ENCODE assay signal across 20 cellular contexts in the genomic region with DNA sequence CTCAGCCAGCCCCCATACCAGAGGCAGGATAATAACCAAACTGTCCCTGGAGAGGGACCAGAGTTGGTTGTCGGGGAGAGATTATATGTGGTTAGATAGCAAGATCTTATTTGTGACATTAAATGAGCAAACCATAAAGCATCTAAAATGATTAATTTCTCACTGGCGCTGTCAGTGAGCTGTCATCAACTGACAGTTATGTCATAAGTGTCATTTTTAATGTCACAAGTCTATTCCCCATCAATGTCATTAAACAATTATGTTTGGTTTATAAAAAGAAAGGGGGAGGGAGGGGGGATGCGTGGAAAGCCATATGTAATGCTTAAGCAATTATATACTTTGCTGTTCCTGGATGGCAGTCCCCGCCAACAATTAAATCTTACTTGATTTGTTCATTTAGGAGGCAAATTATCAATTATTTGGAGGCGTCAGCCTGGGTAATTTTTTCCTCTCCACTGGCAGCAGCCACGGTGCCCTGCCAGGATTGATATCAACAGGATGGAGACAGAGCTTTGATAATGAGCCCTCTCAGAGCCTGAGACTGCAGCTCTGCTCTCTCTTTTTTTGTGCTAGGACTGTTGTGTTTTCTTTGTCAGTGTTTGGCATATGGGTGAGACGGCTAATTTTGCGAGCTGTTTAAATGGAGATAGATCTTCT.
DNase-seq lines count a peak whose midpoint lies in the region; ATAC-seq lines count a peak whose summit lies in the region.
"Had no signal": no experiment of that assay in that cellular context is flagged by ENCODE, and none has a peak within 500 bp of the region (broad histone marks: within the 10 kb centered on the region; RNA-seq: fewer than 3 reads in every experiment).

No MANE protein-coding gene starts in this region.

- H3K18ac ChIP-seq in mesendoderm (ENCODE audit: low read length), result no peak overlapping the region

- H3K4me1 Mint-ChIP-seq in activated CD8-positive, alpha-beta memory T cell treated with anti-CD3 and anti-CD28 coated beads, Interleukin-2, amount 10 ng/mL, durations not matched to agents 7 days and 5 days, result no peaks in the 10 kb centered on the region
- H3K4me1 Mint-ChIP-seq: activated T-helper 17 cell treated with anti-CD3 and anti-CD28 coated beads, Interleukin-2, amount 50 U/mL, for 72 hours had no signal

- no peaks in the 10 kb centered on the region for H3K9me3 Mint-ChIP-seq in activated CD8-positive, alpha-beta memory T cell treated with anti-CD3 and anti-CD28 coated beads, Interleukin-2, amount 10 ng/mL, durations not matched to agents 7 days and 5 days (ENCODE audit: low read depth)
- H3K9me3 Mint-ChIP-seq: activated T-helper 17 cell treated with anti-CD3 and anti-CD28 coated beads, Interleukin-2, amount 50 U/mL, for 72 hours had no signal

- no peak overlapping the region for H2BK120ac ChIP-seq in mesendoderm (ENCODE audit: low read depth, low read length)

- H3K36me3 ChIP-seq in mesendoderm (ENCODE audit: control insufficient read depth, insufficient read depth, low read length), result no peaks in the 10 kb centered on the region
- H3K36me3 ChIP-seq: brain microvascular endothelial cell, lower lobe of right lung, thoracic aorta had no signal

- no peaks in the 10 kb centered on the region for H3K36me3 Mint-ChIP-seq in activated CD8-positive, alpha-beta memory T cell treated with anti-CD3 and anti-CD28 coated beads, Interleukin-2, amount 10 ng/mL, durations not matched to agents 7 days and 5 days

- no peaks in the 10 kb centered on the region for H3K27me3 ChIP-seq in mesendoderm (ENCODE audit: insufficient read depth, low read length, poor library complexity)
- H3K27me3 ChIP-seq: brain microvascular endothelial cell had no signal

- no peak overlapping the region for H3K9ac ChIP-seq in mesendoderm (ENCODE audit: low read length)
- H3K9ac ChIP-seq: GM23248 had no signal

- CTCF ChIA-PET in activated CD8-positive, alpha-beta memory T cell treated with anti-CD3 and anti-CD28 coated beads, Interleukin-2, amount 10 ng/mL, durations not matched to agents 7 days and 5 days (lab: Charles Lee), result interaction anchor here (0.6 to 1.9 kb wide), 5 partner anchors 14 to 598 kb away, joined by 3 to 7 read pairs (median 4); no protein-coding TSS in a partner anchor

- no peak overlapping the region for H3K4ac ChIP-seq in mesendoderm (ENCODE audit: low read depth, low read length)

- H4K8ac ChIP-seq in mesendoderm (ENCODE audit: low read depth, low read length), result no peak overlapping the region

- no peaks in the 10 kb centered on the region for H3K27me3 Mint-ChIP-seq in activated CD8-positive, alpha-beta memory T cell treated with anti-CD3 and anti-CD28 coated beads, Interleukin-2, amount 10 ng/mL, durations not matched to agents 7 days and 5 days

- H3K56ac ChIP-seq in mesendoderm (ENCODE audit: low read length), result no peak overlapping the region

- no peak overlapping the region for H3K27ac Mint-ChIP-seq in activated CD8-positive, alpha-beta memory T cell treated with anti-CD3 and anti-CD28 coated beads, Interleukin-2, amount 10 ng/mL, durations not matched to agents 7 days and 5 days
- H3K27ac Mint-ChIP-seq: activated T-helper 17 cell treated with anti-CD3 and anti-CD28 coated beads, Interleukin-2, amount 50 U/mL, for 72 hours had no signal

- no peak overlapping the region for H4K5ac ChIP-seq in mesendoderm (ENCODE audit: low read length)

- H3K27ac ChIP-seq in mesendoderm (ENCODE audit: low read depth, low read length), result peak overlapping the region; percentile 23
- H3K27ac ChIP-seq: brain microvascular endothelial cell, GM23248, lower lobe of right lung, thoracic aorta had no signal

- no peak overlapping the region for H3K4me2 ChIP-seq in mesendoderm (ENCODE audit: low read length)

- H3K79me2 ChIP-seq in mesendoderm (ENCODE audit: control insufficient read depth, insufficient read depth, low read length), result no peaks in the 10 kb centered on the region

- ATAC-seq in activated CD8-positive, alpha-beta memory T cell treated with anti-CD3 and anti-CD28 coated beads, Interleukin-2, amount 10 ng/mL, durations not matched to agents 7 days and 5 days, result no peak
- ATAC-seq: activated T-helper 17 cell treated with anti-CD3 and anti-CD28 coated beads, Interleukin-2, amount 50 U/mL, for 72 hours; lower lobe of right lung; Panc1 had no signal

- no CpG with 5 or more reads among the region's 8 CpGs for WGBS in mesendoderm (ENCODE audit: extremely low coverage, insufficient coverage, low lambda C conversion rate)

- DNase-seq in G401 (ENCODE audit: low spot score), result peak; percentile 8
- DNase-seq in NCI-H1436 (lab: John Stamatoyannopoulos, UW), result peak; percentile 57
- DNase-seq in NCI-H446 treated with DMSO at 0.1 percent for 48 hours (lab: John Stamatoyannopoulos, UW), result peak; percentile 90
- DNase-seq in mesendoderm, result no peak
- no peak for DNase-seq in mucosa of gallbladder (ENCODE audit: low spot score)
- no peak for DNase-seq in activated CD4-positive, alpha-beta T cell treated with anti-CD3 and anti-CD28 coated beads, Interleukin-2, amount 50 U/mL, for 4 hours
- DNase-seq in activated CD8-positive, alpha-beta memory T cell treated with anti-CD3 and anti-CD28 coated beads, Interleukin-2, amount 10 ng/mL, durations not matched to agents 7 days and 5 days, result no peak
- DNase-seq: brain microvascular endothelial cell; cortex of kidney; EL; GM23248; hippocampal formation; KG1; lower lobe of right lung; NCI-H526 treated with DMSO at 0.1 percent for 48 hours; stimulated activated CD4-positive, alpha-beta T cell treated with anti-CD3 and anti-CD28 coated beads, Interleukin-15, amount 100 ng/mL, for 24 hours; T-helper 9 cell had no signal

- in situ Hi-C loops in G401 (cut with HindIII; ENCODE audit: low sequenced_read_pairs), result no loop called here

- no peak overlapping the region for H2BK15ac ChIP-seq in mesendoderm (replicated peaks; ENCODE audit: low read depth)

- no peak overlapping the region for H2AK5ac ChIP-seq in mesendoderm (ENCODE audit: low read length)

- H2BK5ac ChIP-seq in mesendoderm (ENCODE audit: low read length), result no peak overlapping the region

- no peak overlapping the region for H3K4me3 ChIP-seq in mesendoderm (ENCODE audit: low read length)
- H3K4me3 ChIP-seq: GM23248, lower lobe of right lung, thoracic aorta had no signal

- H3K23ac ChIP-seq in mesendoderm (ENCODE audit: low read length), result no peak overlapping the region

- H3K4me1 ChIP-seq in mesendoderm (ENCODE audit: control insufficient read depth, low read depth, low read length), result peaks cover 4% of the 10 kb centered on the region
- H3K4me1 ChIP-seq: lower lobe of right lung had no signal

- H3K79me1 ChIP-seq in mesendoderm (ENCODE audit: low read length), result no peaks in the 10 kb centered on the region

- no peak overlapping the region for H3K4me3 Mint-ChIP-seq in activated CD8-positive, alpha-beta memory T cell treated with anti-CD3 and anti-CD28 coated beads, Interleukin-2, amount 10 ng/mL, durations not matched to agents 7 days and 5 days
- H3K4me3 Mint-ChIP-seq: activated T-helper 17 cell treated with anti-CD3 and anti-CD28 coated beads, Interleukin-2, amount 50 U/mL, for 72 hours had no signal

Comparison
In these comparisons a context has a peak if more than half of its experiments do, and no peak if none do; other contexts are left out.
1. DNase-seq: peak in G401 (single experiment), NCI-H1436 (single experiment) and NCI-H446 treated with DMSO at 0.1 percent for 48 hours (single experiment); none in mesendoderm (single experiment), mucosa of gallbladder (single experiment), activated CD4-positive, alpha-beta T cell treated with anti-CD3 and anti-CD28 coated beads, Interleukin-2, amount 50 U/mL, for 4 hours (0 of 2) and activated CD8-positive, alpha-beta memory T cell treated with anti-CD3 and anti-CD28 coated beads, Interleukin-2, amount 10 ng/mL, durations not matched to agents 7 days and 5 days (single experiment).